2 cellular contexts compared by ENCODE assay signal in genomic region chr6:118674772-118675171, GRCh38.
TF ChIP-seq lines count a peak whose summit lies in the region.

No MANE protein-coding gene starts in this region.

TF ChIP-seq in A549, 52 proteins besides CTCF, POLR2A, EP300 and RAD21:
- TF ChIP-seq EHF (CRISPR knock-in tag; IDR thresholded peaks at IDR 0.05), result no peak
- TF ChIP-seq FOSL2 (IDR thresholded peaks at IDR 0.05), result no peak
- peak; percentile 48 for TF ChIP-seq FOSL2 (CRISPR knock-in tag; IDR thresholded peaks at IDR 0.05)

TF ChIP-seq in K562, 482 proteins besides CTCF, POLR2A, EP300 and RAD21:
- TF ChIP-seq NFIC (IDR thresholded peaks at IDR 0.05), result no peak
- TF ChIP-seq MYNN (IDR thresholded peaks at IDR 0.05), result no peak
- no peak for TF ChIP-seq MYNN (CRISPR knock-in tag; IDR thresholded peaks at IDR 0.05)
- 0 out of 2 replicates have a peak, but pooled peaks have one; percentile 13 for TF ChIP-seq POLR2H (tag; IDR thresholded peaks at IDR 0.05; ENCODE audit: low read depth)
- TF ChIP-seq RHOXF2B (CRISPR knock-in tag; conservative IDR thresholded peaks at IDR 0.05), result no peak
TF ChIP-seq in K562: peak in this region for 1.
